1 cellular context compared by ENCODE assay signal in genomic region chr2:236553522-236553921, GRCh38.
TF ChIP-seq lines count a peak whose summit lies in the region.

No MANE protein-coding gene starts in this region.

TF ChIP-seq in H1, 55 proteins besides CTCF, POLR2A, EP300 and RAD21:
- TF ChIP-seq YY1 (IDR thresholded peaks at IDR 0.05; ENCODE audit: low read depth, low read length), result no peak
- no peak for TF ChIP-seq SP2 (IDR thresholded peaks at IDR 0.05; ENCODE audit: low read length)
- TF ChIP-seq TAF7 (optimal IDR thresholded peaks at IDR 0.05; ENCODE audit: borderline replicate concordance, low read depth, low read length), result no peak
- no peak for TF ChIP-seq SP4 (IDR thresholded peaks at IDR 0.05; ENCODE audit: low read length)
- TF ChIP-seq MAX (IDR thresholded peaks at IDR 0.05), result 0 out of 2 replicates have a peak, but pooled peaks have one; percentile 19
- TF ChIP-seq CHD2 (IDR thresholded peaks at IDR 0.05; ENCODE audit: low read length), result no peak
- peak; percentile 69 for TF ChIP-seq E2F6 (IDR thresholded peaks at IDR 0.05)
TF ChIP-seq in H1: peak in this region for 2.
